In genomic region chr20:46946796-46947195, GRCh38 we compare ENCODE assay signal across 20 cellular contexts. TPM values are rescaled to one million over a fixed set of nuclear protein-coding genes. Genes with fewer than 3 reads are reported as not detected.
DNase-seq lines count a peak whose midpoint lies in the region; ATAC-seq and TF ChIP-seq lines count a peak whose summit lies in the region.
"Had no signal": no experiment of that assay in that cellular context is flagged by ENCODE, and none has a peak within 500 bp of the region (broad histone marks: within the 10 kb centered on the region; RNA-seq: fewer than 3 reads in every experiment).

No MANE protein-coding gene starts in this region.

- H3K27me3 ChIP-seq in ascending aorta (no peaks in the 10 kb centered on the region), thoracic aorta (replicated peaks; ENCODE audit: insufficient read depth) (no peaks in the 10 kb centered on the region), stomach (peaks cover 0 to 11% (median 0%) of the 10 kb centered on the region in 3 donors), WERI-Rb-1 (ENCODE audit: insufficient read depth, low read depth, severe bottlenecking) (no peaks in the 10 kb centered on the region)
- H3K27me3 ChIP-seq: Peyer's patch had no signal

- H3K9me3 ChIP-seq in ascending aorta (no peaks in the 10 kb centered on the region), mucosa of descending colon (no peaks in the 10 kb centered on the region), thoracic aorta (no peaks in the 10 kb centered on the region), stomach (no peaks in the 10 kb centered on the region), WERI-Rb-1 (ENCODE audit: severe bottlenecking) (peaks cover 4% of the 10 kb centered on the region)
- H3K9me3 ChIP-seq: Peyer's patch had no signal

- no peak for TF ChIP-seq CTCF in ascending aorta (IDR thresholded peaks at IDR 0.05)
- no peak for TF ChIP-seq CTCF in choroid plexus epithelial cell (conservative IDR thresholded peaks at IDR 0.05; ENCODE audit: low read depth, low read length)
- no peak for TF ChIP-seq CTCF in mucosa of descending colon (IDR thresholded peaks at IDR 0.05)
- TF ChIP-seq CTCF in thoracic aorta (IDR thresholded peaks at IDR 0.05) = no peak
- no peak for TF ChIP-seq CTCF in stomach (IDR thresholded peaks at IDR 0.05)
- TF ChIP-seq CTCF in WERI-Rb-1 (IDR thresholded peaks at IDR 0.05; ENCODE audit: low read depth, low read length) = no peak

- 42 to 57% (median 49%) methylated on average over 3 of the region's 3 CpGs for WGBS in stomach, 5 donors

- TF ChIP-seq EP300 in stomach (IDR thresholded peaks at IDR 0.05) = no peak

- H3K27ac ChIP-seq in ascending aorta = peak overlapping the region; percentile 46 to 60
- H3K27ac ChIP-seq in thoracic aorta = peak overlapping the region; percentile 27 to 55
- H3K27ac ChIP-seq in stomach = no peak overlapping the region
- H3K27ac ChIP-seq in WERI-Rb-1 = no peak overlapping the region
- H3K27ac ChIP-seq: Peyer's patch, SK-N-MC had no signal

- H3K36me3 ChIP-seq in ascending aorta = no peaks in the 10 kb centered on the region
- no peaks in the 10 kb centered on the region for H3K36me3 ChIP-seq in mucosa of descending colon (ENCODE audit: low read depth)
- no peaks in the 10 kb centered on the region for H3K36me3 ChIP-seq in thoracic aorta
- no peaks in the 10 kb centered on the region for H3K36me3 ChIP-seq in stomach
- peaks cover 39% of the 10 kb centered on the region for H3K36me3 ChIP-seq in WERI-Rb-1
- H3K36me3 ChIP-seq: Peyer's patch had no signal

- H3K4me3 ChIP-seq in ascending aorta (no peak overlapping the region), choroid plexus epithelial cell (ENCODE audit: low read depth, low read length) (no peak overlapping the region), mucosa of descending colon (no peak overlapping the region), thoracic aorta (no peak overlapping the region), stomach (no peak overlapping the region), WERI-Rb-1 (ENCODE audit: low read depth, low read length) (no peak overlapping the region)
- H3K4me3 ChIP-seq: Peyer's patch, SK-N-MC had no signal

- peaks cover 0 to 6% of the 10 kb centered on the region in 2 donors for H3K4me1 ChIP-seq in ascending aorta
- H3K4me1 ChIP-seq in mucosa of descending colon (ENCODE audit: low read depth) = peaks cover 8% of the 10 kb centered on the region
- H3K4me1 ChIP-seq in thoracic aorta (ENCODE audit: control insufficient read depth in 1 of 2, low read depth in 2 of 2) = peaks cover 0 to 13% of the 10 kb centered on the region in 2 donors
- H3K4me1 ChIP-seq in stomach = no peaks in the 10 kb centered on the region
- H3K4me1 ChIP-seq: Peyer's patch had no signal

- peak; percentile 20 for ATAC-seq in mucosa of descending colon
- ATAC-seq in thoracic aorta (ENCODE audit: insufficient number of reproducible peaks, low FRiP score, low read depth) = no peak
- ATAC-seq: CD8-positive, alpha-beta T cell; Right ventricle myocardium inferior had no signal

- DNase-seq in ascending aorta (ENCODE audit: low spot score in 2 of 2) (no peak), choroid plexus epithelial cell (ENCODE audit: low read depth) (peak; percentile 92), mucosa of descending colon (no peak), thoracic aorta (ENCODE audit: low spot score) (no peak), stomach (no peak), WERI-Rb-1 (no peak), NCI-H345 treated with DMSO at 0.1 percent for 48 hours (lab: John Stamatoyannopoulos, UW; ENCODE audit: unreplicated experiment) (no peak), HEK293T (ENCODE audit: extremely low spot score) (no peak)
- DNase-seq: CD8-positive, alpha-beta T cell; DMS79; H9; NCI-H1436 treated with DMSO at 0.1 percent for 48 hours; NCI-H2029 treated with DMSO at 0.1 percent for 48 hours; NCI-H2171 treated with DMSO at 0.1 percent for 48 hours; NCI-H82; Peyer's patch had no signal

- POLR2A ChIA-PET in HEK293T (lab: Yijun Ruan, JAX) = no interaction called here

- CTCF ChIA-PET in HEK293T (lab: Yijun Ruan, JAX) = no interaction called here

- intact Hi-C loops in ascending aorta (cut with DNase I) = loop anchor here (5.0 kb wide), 1 partner anchor 49 kb away; no protein-coding TSS in a partner anchor
- intact Hi-C loops in mucosa of descending colon (cut with DNase I, micrococcal nuclease) = no loop called here
- intact Hi-C loops in stomach (cut with DNase I; ENCODE audit: low total_unique reads) = no loop called here

- no peak for TF ChIP-seq POLR2A in stomach (IDR thresholded peaks at IDR 0.05)

TF ChIP-seq in HEK293T, 16 proteins besides CTCF, POLR2A, EP300 and RAD21:
- TF ChIP-seq HDGF (IDR thresholded peaks at IDR 0.05; ENCODE audit: borderline replicate concordance) (no peak), FOXK2 (IDR thresholded peaks at IDR 0.05) (no peak), ARNT (IDR thresholded peaks at IDR 0.05) (no peak), LEF1 (IDR thresholded peaks at IDR 0.05; ENCODE audit: borderline replicate concordance) (no peak), FOXA1 (IDR thresholded peaks at IDR 0.05) (no peak), TARDBP (IDR thresholded peaks at IDR 0.05) (no peak), ZNF384 (IDR thresholded peaks at IDR 0.05) (no peak), BHLHE40 (IDR thresholded peaks at IDR 0.05; ENCODE audit: borderline replicate concordance) (no peak), CTBP1 (IDR thresholded peaks at IDR 0.05; ENCODE audit: borderline replicate concordance) (no peak), L3MBTL2 (conservative IDR thresholded peaks at IDR 0.05) (no peak), SP1 (IDR thresholded peaks at IDR 0.05) (no peak), NFRKB (IDR thresholded peaks at IDR 0.05) (no peak), SUZ12 (IDR thresholded peaks at IDR 0.05) (no peak), FOXM1 (IDR thresholded peaks at IDR 0.05; ENCODE audit: borderline replicate concordance) (no peak)
- TF ChIP-seq, protein P1, sequence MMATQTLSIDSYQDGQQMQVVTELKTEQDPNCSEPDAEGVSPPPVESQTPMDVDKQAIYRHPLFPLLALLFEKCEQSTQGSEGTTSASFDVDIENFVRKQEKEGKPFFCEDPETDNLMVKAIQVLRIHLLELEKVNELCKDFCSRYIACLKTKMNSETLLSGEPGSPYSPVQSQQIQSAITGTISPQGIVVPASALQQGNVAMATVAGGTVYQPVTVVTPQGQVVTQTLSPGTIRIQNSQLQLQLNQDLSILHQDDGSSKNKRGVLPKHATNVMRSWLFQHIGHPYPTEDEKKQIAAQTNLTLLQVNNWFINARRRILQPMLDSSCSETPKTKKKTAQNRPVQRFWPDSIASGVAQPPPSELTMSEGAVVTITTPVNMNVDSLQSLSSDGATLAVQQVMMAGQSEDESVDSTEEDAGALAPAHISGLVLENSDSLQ (IDR thresholded peaks at IDR 0.05) = no peak

RNA-seq across cellular contexts. Expression of gene EYA2, which starts 52.2 kb away (rescaled TPM):
- total RNA-seq in ascending aorta (15.4 TPM), mucosa of descending colon (10 to 100 TPM; 14.3 to 22.3 (median 19.5) TPM), thoracic aorta (1 to 10 TPM; 3.5 to 3.8 TPM), stomach (10 to 100 TPM in 2 of 5 donors, 1 to 10 TPM in 3; 1.8 to 86.2 (median 3.2) TPM)
- 10 to 100 TPM in 1 of 3 donors, 1 to 10 TPM in 2; 5.3 to 13.3 (median 5.7) TPM for polyA plus RNA-seq in stomach
- total RNA-seq: CD8-positive, alpha-beta T cell; G401; HT1080 had no signal

Comparison
In these comparisons a context has a peak if more than half of its experiments do, and no peak if none do; other contexts are left out.
1. H3K27ac ChIP-seq: peak in ascending aorta (2 of 2) and thoracic aorta (2 of 2); none in stomach (0 of 5) and WERI-Rb-1 (single experiment).